1 cellular context compared by ENCODE assay signal in the genomic region with DNA sequence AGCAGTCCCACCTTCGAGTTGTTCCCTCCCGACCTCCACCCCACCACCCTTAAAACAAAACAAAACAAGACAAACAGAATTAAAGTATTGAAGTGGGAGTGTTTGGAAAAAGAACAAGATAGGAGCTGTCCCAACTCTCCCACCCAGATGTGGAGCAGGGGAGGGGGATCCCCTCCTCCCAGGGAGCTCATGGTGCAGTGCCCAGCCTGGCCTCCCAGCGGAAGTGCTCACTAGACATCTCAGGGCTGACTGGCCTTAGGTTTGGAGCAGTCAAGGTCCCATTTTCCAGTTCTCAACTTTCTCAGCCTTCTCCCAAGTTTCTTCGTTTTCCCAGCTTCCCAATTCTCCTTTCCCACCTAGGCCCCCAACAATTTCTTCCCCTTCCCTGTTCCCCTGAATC.
TF ChIP-seq lines count a peak whose summit lies in the region.

No MANE protein-coding gene starts in this region.

TF ChIP-seq in K562, 482 proteins besides CTCF, POLR2A, EP300 and RAD21:
- TF ChIP-seq, protein P1, sequence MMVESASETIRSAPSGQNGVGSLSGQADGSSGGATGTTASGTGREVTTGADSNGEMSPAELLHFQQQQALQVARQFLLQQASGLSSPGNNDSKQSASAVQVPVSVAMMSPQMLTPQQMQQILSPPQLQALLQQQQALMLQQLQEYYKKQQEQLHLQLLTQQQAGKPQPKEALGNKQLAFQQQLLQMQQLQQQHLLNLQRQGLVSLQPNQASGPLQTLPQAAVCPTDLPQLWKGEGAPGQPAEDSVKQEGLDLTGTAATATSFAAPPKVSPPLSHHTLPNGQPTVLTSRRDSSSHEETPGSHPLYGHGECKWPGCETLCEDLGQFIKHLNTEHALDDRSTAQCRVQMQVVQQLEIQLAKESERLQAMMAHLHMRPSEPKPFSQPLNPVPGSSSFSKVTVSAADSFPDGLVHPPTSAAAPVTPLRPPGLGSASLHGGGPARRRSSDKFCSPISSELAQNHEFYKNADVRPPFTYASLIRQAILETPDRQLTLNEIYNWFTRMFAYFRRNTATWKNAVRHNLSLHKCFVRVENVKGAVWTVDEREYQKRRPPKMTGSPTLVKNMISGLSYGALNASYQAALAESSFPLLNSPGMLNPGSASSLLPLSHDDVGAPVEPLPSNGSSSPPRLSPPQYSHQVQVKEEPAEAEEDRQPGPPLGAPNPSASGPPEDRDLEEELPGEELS (CRISPR knock-in tag; IDR thresholded peaks at IDR 0.05; ENCODE audit: borderline replicate concordance): no peak
- TF ChIP-seq BMI1 (IDR thresholded peaks at IDR 0.05; ENCODE audit: low read length): no peak
- TF ChIP-seq, protein P2, sequence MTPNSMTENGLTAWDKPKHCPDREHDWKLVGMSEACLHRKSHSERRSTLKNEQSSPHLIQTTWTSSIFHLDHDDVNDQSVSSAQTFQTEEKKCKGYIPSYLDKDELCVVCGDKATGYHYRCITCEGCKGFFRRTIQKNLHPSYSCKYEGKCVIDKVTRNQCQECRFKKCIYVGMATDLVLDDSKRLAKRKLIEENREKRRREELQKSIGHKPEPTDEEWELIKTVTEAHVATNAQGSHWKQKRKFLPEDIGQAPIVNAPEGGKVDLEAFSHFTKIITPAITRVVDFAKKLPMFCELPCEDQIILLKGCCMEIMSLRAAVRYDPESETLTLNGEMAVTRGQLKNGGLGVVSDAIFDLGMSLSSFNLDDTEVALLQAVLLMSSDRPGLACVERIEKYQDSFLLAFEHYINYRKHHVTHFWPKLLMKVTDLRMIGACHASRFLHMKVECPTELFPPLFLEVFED (CRISPR knock-in tag; conservative IDR thresholded peaks at IDR 0.05): no peak
- TF ChIP-seq ZNF75A (CRISPR knock-in tag; IDR thresholded peaks at IDR 0.05): no peak
- TF ChIP-seq, protein P3, sequence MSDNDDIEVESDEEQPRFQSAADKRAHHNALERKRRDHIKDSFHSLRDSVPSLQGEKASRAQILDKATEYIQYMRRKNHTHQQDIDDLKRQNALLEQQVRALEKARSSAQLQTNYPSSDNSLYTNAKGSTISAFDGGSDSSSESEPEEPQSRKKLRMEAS (CRISPR knock-in tag; IDR thresholded peaks at IDR 0.05): no peak
- no peak for TF ChIP-seq MEIS2 (IDR thresholded peaks at IDR 0.05; ENCODE audit: partially characterized antibody)
- TF ChIP-seq POLR2H (tag; IDR thresholded peaks at IDR 0.05; ENCODE audit: low read depth): no peak
- no peak for TF ChIP-seq FOXA1 (IDR thresholded peaks at IDR 0.05; ENCODE audit: borderline replicate concordance)
- TF ChIP-seq HDGF (IDR thresholded peaks at IDR 0.05): no peak
- no peak for TF ChIP-seq PTBP1 (IDR thresholded peaks at IDR 0.05; ENCODE audit: low read depth, low read length)
